In the genomic region with DNA sequence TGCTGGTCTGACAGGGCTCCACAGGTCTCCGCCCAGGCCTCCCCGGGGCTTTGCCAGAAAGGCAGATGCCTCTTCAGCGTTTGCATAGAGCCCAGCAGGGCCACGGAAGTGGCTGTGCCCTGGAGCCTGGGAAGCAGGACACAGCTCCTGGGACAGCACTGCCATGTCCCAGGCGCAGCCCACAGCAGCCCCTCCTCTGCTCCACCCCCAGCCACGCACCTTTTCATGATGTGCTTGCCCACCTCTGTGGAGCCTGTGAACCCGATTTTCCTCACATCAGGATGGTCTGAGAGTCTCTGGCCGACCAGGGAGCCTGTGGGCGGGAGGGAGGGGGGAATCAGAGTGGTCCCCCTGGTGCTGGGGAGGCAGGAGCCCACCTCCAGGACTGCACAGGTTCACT, we compare ENCODE assay signal across 26 cellular contexts. TPM values are rescaled to one million over a fixed set of nuclear protein-coding genes. Genes with fewer than 3 reads are reported as not detected.
DNase-seq lines count a peak whose midpoint lies in the region; ATAC-seq and TF ChIP-seq lines count a peak whose summit lies in the region.
"Had no signal": no experiment of that assay in that cellular context is flagged by ENCODE, and none has a peak within 500 bp of the region (broad histone marks: within the 10 kb centered on the region; RNA-seq: fewer than 3 reads in every experiment).

No MANE protein-coding gene starts in this region.

- in situ Hi-C loops in transverse colon (cut with MboI; ENCODE audit: low pct_ligation_motif_present in 1 of 4, low pct_unique_long_range_greater_than_20kb in 1 of 4, low sequenced_read_pairs in 3 of 4) = no loop called here

- H2BK15ac ChIP-seq in neuronal stem cell (ENCODE audit: low read length) = no peak overlapping the region

- POLR2A ChIA-PET in WTC11 (lab: Charles Lee) = no interaction called here

- no peaks in the 10 kb centered on the region for H3K9me3 ChIP-seq in neuronal stem cell (replicated peaks in 1 of 2; ENCODE audit: control insufficient read depth in 2 of 2, insufficient read depth in 1 of 2, low read depth in 1 of 2, low read length in 2 of 2)
- no peaks in the 10 kb centered on the region for H3K9me3 ChIP-seq in transverse colon
- H3K9me3 ChIP-seq: body of pancreas, esophagus squamous epithelium, gastroesophageal sphincter, testis had no signal

- no peak for TF ChIP-seq EP300 in transverse colon (IDR thresholded peaks at IDR 0.05; ENCODE audit: low read depth)

- no peak overlapping the region for H3K14ac ChIP-seq in neuronal stem cell (ENCODE audit: low read length)

- DNase-seq in WTC11 (ENCODE audit: low spot score) (no peak), chondrocyte (ENCODE audit: low spot score) (peak; percentile 87), neuronal stem cell (ENCODE audit: low spot score) (no peak), transverse colon (peak; percentile 2), NCI-H524 (lab: John Stamatoyannopoulos, UW) (no peak), AG08396 (ENCODE audit: low spot score) (no peak)
- DNase-seq: activated CD4-positive, alpha-beta T cell treated with anti-CD3 and anti-CD28 coated beads, Interleukin-2, amount 50 U/mL, for 4 hours; activated CD4-positive, CD25-positive, alpha-beta regulatory T cell; activated naive CD8-positive, alpha-beta T cell treated with anti-CD3 and anti-CD28 coated beads, Interleukin-2, amount 50 U/mL, for 24 hours; DMS153; effector memory CD8-positive, alpha-beta T cell; esophagus squamous epithelium; hypothalamus; NCI-H1436 treated with DMSO at 0.1 percent for 48 hours; NCI-H524 treated with DMSO at 0.1 percent for 48 hours; SIG-M5; stimulated activated CD4-positive, alpha-beta T cell treated with anti-CD3 and anti-CD28 coated beads, Interleukin-4, amount 100 ng/mL, for 1 hour; stimulated activated naive B cell treated with anti-CD40 and anti-IgM and Interleukin-4, amounts not matched to agents 10 μg/mL and 1 μg/mL and 100 μg/mL, for 72 hours; SW 1271 had no signal

- no peak overlapping the region for H3K4me3 Mint-ChIP-seq in WTC11
- H3K4me3 Mint-ChIP-seq in chondrocyte (ENCODE audit: unreplicated experiment) = no peak overlapping the region
- H3K4me3 Mint-ChIP-seq: activated naive CD8-positive, alpha-beta T cell treated with anti-CD3 and anti-CD28 coated beads, Interleukin-2, amount 50 U/mL, for 24 hours; CD8-positive, alpha-beta T cell; effector memory CD8-positive, alpha-beta T cell; neural crest cell; stimulated activated naive B cell treated with anti-CD40 and anti-IgM and Interleukin-4, amounts not matched to agents 10 μg/mL and 1 μg/mL and 100 μg/mL, for 72 hours had no signal

- TF ChIP-seq POLR2A in transverse colon (IDR thresholded peaks at IDR 0.05) = no peak

- CTCF ChIA-PET in WTC11 (lab: Charles Lee) = interaction anchor here (0.8 to 1.2 kb wide), 2 partner anchors 14 to 16 kb away, joined by 3 to 5 read pairs; no protein-coding TSS in a partner anchor

- no peak overlapping the region for H4K91ac ChIP-seq in neuronal stem cell (ENCODE audit: low read depth, low read length, poor library complexity)

- H3K36me3 Mint-ChIP-seq in WTC11 (no peaks in the 10 kb centered on the region), chondrocyte (ENCODE audit: low read depth) (no peaks in the 10 kb centered on the region)
- H3K36me3 Mint-ChIP-seq: CD8-positive, alpha-beta T cell; stimulated activated naive B cell treated with anti-CD40 and anti-IgM and Interleukin-4, amounts not matched to agents 10 μg/mL and 1 μg/mL and 100 μg/mL, for 72 hours had no signal

- H2BK120ac ChIP-seq in neuronal stem cell (ENCODE audit: low read depth, low read length) = peak overlapping the region; percentile 32

- H3K18ac ChIP-seq in neuronal stem cell (ENCODE audit: low read length) = peak overlapping the region; percentile 39

- peaks cover 11% of the 10 kb centered on the region for H3K9me3 Mint-ChIP-seq in WTC11
- H3K9me3 Mint-ChIP-seq in chondrocyte (ENCODE audit: low read depth) = peaks cover 3% of the 10 kb centered on the region
- H3K9me3 Mint-ChIP-seq: activated naive CD8-positive, alpha-beta T cell treated with anti-CD3 and anti-CD28 coated beads, Interleukin-2, amount 50 U/mL, for 24 hours; CD8-positive, alpha-beta T cell; effector memory CD8-positive, alpha-beta T cell; neural crest cell; stimulated activated naive B cell treated with anti-CD40 and anti-IgM and Interleukin-4, amounts not matched to agents 10 μg/mL and 1 μg/mL and 100 μg/mL, for 72 hours had no signal

- H3K4me2 ChIP-seq in neuronal stem cell (ENCODE audit: insufficient read depth, low read length, poor library complexity, severe bottlenecking) = no peak overlapping the region

- H3K27me3 ChIP-seq in neuronal stem cell (ENCODE audit: control insufficient read depth in 3 of 3, insufficient read depth in 3 of 3, low read depth in 1 of 3, low read length in 3 of 3) = peaks cover 0 to 18% (median 0%) of the 10 kb centered on the region in 3 experiments
- H3K27me3 ChIP-seq in transverse colon = no peaks in the 10 kb centered on the region
- H3K27me3 ChIP-seq: body of pancreas, esophagus squamous epithelium, gastroesophageal sphincter, testis had no signal

- H2BK12ac ChIP-seq in neuronal stem cell (ENCODE audit: low read length) = no peak overlapping the region

- TF ChIP-seq CTCF in WTC11 (IDR thresholded peaks at IDR 0.05) (no peak), chondrocyte (IDR thresholded peaks at IDR 0.05) (no peak), transverse colon (IDR thresholded peaks at IDR 0.05) (no peak)

- WGBS in neuronal stem cell (ENCODE audit: extremely low coverage in 2 of 2, insufficient read length in 2 of 2, insufficient replicate concordance in 1 of 2), 2 donors = no CpG with 5 or more reads among the region's 9 CpGs
- WGBS in transverse colon (ENCODE audit: low coverage in 1 of 2), 2 donors = 77% methylated on average over 9 of the region's 9 CpGs; no CpG with 5 or more reads in 1 of the 2 donors

- H3K27me3 Mint-ChIP-seq in WTC11 (ENCODE audit: low read depth) = no peaks in the 10 kb centered on the region; the same call in 1 of the 2 replicates
- H3K27me3 Mint-ChIP-seq in chondrocyte (ENCODE audit: low read depth) = peaks cover 17% of the 10 kb centered on the region
- H3K27me3 Mint-ChIP-seq: activated naive CD8-positive, alpha-beta T cell treated with anti-CD3 and anti-CD28 coated beads, Interleukin-2, amount 50 U/mL, for 24 hours had no signal

- H3K27ac Mint-ChIP-seq in WTC11 (no peak overlapping the region), chondrocyte (ENCODE audit: unreplicated experiment) (no peak overlapping the region)
- H3K27ac Mint-ChIP-seq: activated naive CD8-positive, alpha-beta T cell treated with anti-CD3 and anti-CD28 coated beads, Interleukin-2, amount 50 U/mL, for 24 hours; CD8-positive, alpha-beta T cell; effector memory CD8-positive, alpha-beta T cell; stimulated activated naive B cell treated with anti-CD40 and anti-IgM and Interleukin-4, amounts not matched to agents 10 μg/mL and 1 μg/mL and 100 μg/mL, for 72 hours had no signal

- H3K27ac ChIP-seq in neuronal stem cell (replicated peaks; ENCODE audit: low read length) = no peak overlapping the region
- H3K27ac ChIP-seq in transverse colon = no peak overlapping the region
- H3K27ac ChIP-seq: body of pancreas, esophagus squamous epithelium, gastroesophageal sphincter, testis had no signal

- no peaks in the 10 kb centered on the region for H3K4me1 Mint-ChIP-seq in WTC11
- H3K4me1 Mint-ChIP-seq in chondrocyte (ENCODE audit: low read depth) = no peaks in the 10 kb centered on the region
- H3K4me1 Mint-ChIP-seq: activated naive CD8-positive, alpha-beta T cell treated with anti-CD3 and anti-CD28 coated beads, Interleukin-2, amount 50 U/mL, for 24 hours; stimulated activated naive B cell treated with anti-CD40 and anti-IgM and Interleukin-4, amounts not matched to agents 10 μg/mL and 1 μg/mL and 100 μg/mL, for 72 hours had no signal

- H2BK5ac ChIP-seq in neuronal stem cell (ENCODE audit: low read length) = no peak overlapping the region

- H3K23ac ChIP-seq in neuronal stem cell (ENCODE audit: low read depth, low read length, poor library complexity) = no peak overlapping the region

- ATAC-seq in WTC11 (no peak), HG02973 (IDR thresholded peaks at IDR 0.05; ENCODE audit: unreplicated experiment) (no peak)
- ATAC-seq: activated naive CD8-positive, alpha-beta T cell treated with anti-CD3 and anti-CD28 coated beads, Interleukin-2, amount 50 U/mL, for 24 hours; body of pancreas; CD8-positive, alpha-beta T cell; effector memory CD8-positive, alpha-beta T cell; gastroesophageal sphincter; Panc1; stimulated activated naive B cell treated with anti-CD40 and anti-IgM and Interleukin-4, amounts not matched to agents 10 μg/mL and 1 μg/mL and 100 μg/mL, for 72 hours had no signal

- no peak overlapping the region for H3K4ac ChIP-seq in neuronal stem cell (ENCODE audit: low read length)

- H4K8ac ChIP-seq in neuronal stem cell (ENCODE audit: low read depth, low read length) = no peak overlapping the region

- H3K36me3 ChIP-seq in neuronal stem cell (replicated peaks in 1 of 2; ENCODE audit: control insufficient read depth in 2 of 2, insufficient read depth in 2 of 2, low read length in 2 of 2) = no peaks in the 10 kb centered on the region
- no peaks in the 10 kb centered on the region for H3K36me3 ChIP-seq in transverse colon
- H3K36me3 ChIP-seq: esophagus squamous epithelium had no signal

- H3K4me3 ChIP-seq in neuronal stem cell (ENCODE audit: low read length in 2 of 2) = no peak overlapping the region
- no peak overlapping the region for H3K4me3 ChIP-seq in transverse colon
- H3K4me3 ChIP-seq: body of pancreas, esophagus squamous epithelium, gastroesophageal sphincter, testis had no signal

- no peak overlapping the region for H2AK5ac ChIP-seq in neuronal stem cell (ENCODE audit: low read depth, low read length)

- intact Hi-C loops in transverse colon (cut with DNase I; ENCODE audit: low total_unique reads) = no loop called here

- no peak overlapping the region for H2AFZ ChIP-seq in neuronal stem cell (ENCODE audit: low read length)

- H3K4me1 ChIP-seq in neuronal stem cell (ENCODE audit: control insufficient read depth in 2 of 2, insufficient read depth in 1 of 2, low read depth in 1 of 2, low read length in 2 of 2) (peaks cover 0 to 4% of the 10 kb centered on the region in 2 donors), transverse colon (no peaks in the 10 kb centered on the region)
- H3K4me1 ChIP-seq: body of pancreas, esophagus squamous epithelium, gastroesophageal sphincter, testis had no signal

- no peaks in the 10 kb centered on the region for H3K79me1 ChIP-seq in neuronal stem cell (ENCODE audit: low read depth, low read length)

- H3K9ac ChIP-seq in neuronal stem cell (ENCODE audit: low read depth, low read length, poor library complexity) = no peak overlapping the region

TF ChIP-seq in WTC11, 78 proteins besides CTCF, POLR2A, EP300 and RAD21:
- TF ChIP-seq SOX15 (CRISPR knock-in tag; IDR thresholded peaks at IDR 0.05) (no peak), ZNF121 (CRISPR knock-in tag; IDR thresholded peaks at IDR 0.05) (peak; percentile 67; the same call in 1 of the 2 replicates)

RNA-seq across cellular contexts. Expression of gene SLC41A3, which starts 33.9 kb away (rescaled TPM):
- 28.1 to 33.5 TPM (median 28.4 TPM) in 3 replicates for total RNA-seq in WTC11 (2021)
- total RNA-seq in chondrocyte = 38.5 to 51.9 TPM (median 43.2 TPM) in 3 replicates
- 46.4 TPM for polyA plus RNA-seq in neuronal stem cell (2013, experiment 1 of 2)
- 47.5 TPM for polyA plus RNA-seq in neuronal stem cell (2013, experiment 2 of 2)
- 10 to 100 TPM; 22.7 to 41.5 (median 29.1) TPM for total RNA-seq in transverse colon

Comparison
In these comparisons a context has a peak if more than half of its experiments do, and no peak if none do; other contexts are left out.
1. DNase-seq: peak in chondrocyte (single experiment) and transverse colon (single experiment); none in WTC11 (single experiment), neuronal stem cell (single experiment), NCI-H524 (0 of 2) and AG08396 (single experiment).